1 cellular context compared by ENCODE assay signal in the genomic region with DNA sequence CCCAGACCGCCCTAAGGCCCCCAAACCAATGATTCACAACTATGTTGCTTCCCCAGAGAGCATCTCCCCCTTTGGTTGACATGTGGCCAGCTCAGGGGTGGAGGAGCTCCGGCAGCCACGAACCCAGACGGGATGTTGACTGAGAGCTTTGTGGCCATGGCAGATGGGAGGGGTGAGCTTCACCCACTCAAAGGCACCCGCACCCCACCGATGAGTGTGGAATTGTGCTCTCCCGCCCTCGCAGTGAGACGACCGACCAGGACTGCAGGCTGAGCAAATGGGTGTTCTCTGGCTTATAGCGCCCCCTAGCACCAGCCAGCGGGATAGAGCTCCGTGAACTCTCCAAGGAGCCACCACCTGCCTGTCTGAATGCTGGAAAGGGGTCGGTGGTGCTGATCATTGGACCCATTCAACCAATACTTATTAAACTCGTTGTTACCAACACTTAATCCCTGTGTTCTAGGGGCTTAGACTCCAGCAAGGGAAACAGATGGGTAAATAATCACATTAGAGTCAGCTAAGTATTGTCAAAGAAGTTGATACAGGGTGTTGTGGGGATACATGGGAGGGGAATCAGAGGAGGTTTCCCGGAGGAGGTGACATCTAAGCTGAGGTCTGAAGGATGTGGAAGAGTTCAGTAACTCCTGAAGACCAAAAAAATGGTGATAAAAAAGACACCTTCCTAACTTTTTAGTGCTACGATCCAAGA.
TF ChIP-seq lines count a peak whose summit lies in the region.

No MANE protein-coding gene starts in this region.

TF ChIP-seq in HepG2, 621 proteins besides CTCF, POLR2A, EP300 and RAD21 (continued from another document):
- TF ChIP-seq ZBTB43 (CRISPR knock-in tag; conservative IDR thresholded peaks at IDR 0.05) (no peak), ZFP36 (IDR thresholded peaks at IDR 0.05; ENCODE audit: borderline replicate concordance, low read depth, low read length, partially characterized antibody) (no peak), ZNF335 (CRISPR knock-in tag; IDR thresholded peaks at IDR 0.05) (no peak), ZNF772 (CRISPR knock-in tag; IDR thresholded peaks at IDR 0.05) (no peak), ZBTB7B (CRISPR knock-in tag; IDR thresholded peaks at IDR 0.05) (0 out of 2 replicates have a peak, but pooled peaks have one; percentile 50), ZNF607 (CRISPR knock-in tag; IDR thresholded peaks at IDR 0.05; ENCODE audit: borderline replicate concordance) (no peak), XRCC5 (optimal IDR thresholded peaks at IDR 0.05; ENCODE audit: low read length) (peak; percentile 76), THAP7 (CRISPR knock-in tag; IDR thresholded peaks at IDR 0.05) (no peak), MXD4 (CRISPR knock-in tag; IDR thresholded peaks at IDR 0.05) (0 out of 2 replicates have a peak, but pooled peaks have one; percentile 9), KDM5B (CRISPR knock-in tag; IDR thresholded peaks at IDR 0.05; ENCODE audit: borderline replicate concordance) (peak; percentile 50; the same call in 1 of the 2 replicates), JUN (CRISPR knock-in tag; IDR thresholded peaks at IDR 0.05) (no peak), TBX3 (IDR thresholded peaks at IDR 0.05; ENCODE audit: borderline replicate concordance) (no peak), ZMYM4 (CRISPR knock-in tag; IDR thresholded peaks at IDR 0.05) (peak; percentile 70; the same call in 1 of the 2 replicates), POGZ (CRISPR knock-in tag; IDR thresholded peaks at IDR 0.05) (0 out of 2 replicates have a peak, but pooled peaks have one; percentile 17), ZNF121 (CRISPR knock-in tag; IDR thresholded peaks at IDR 0.05) (0 out of 2 replicates have a peak, but pooled peaks have one; percentile 7), NFKBIZ (CRISPR knock-in tag; IDR thresholded peaks at IDR 0.05) (0 out of 2 replicates have a peak, but pooled peaks have one; percentile 23), ZMYM3 (CRISPR knock-in tag; IDR thresholded peaks at IDR 0.05) (0 out of 2 replicates have a peak, but pooled peaks have one; percentile 25), STAG1 (CRISPR knock-in tag; IDR thresholded peaks at IDR 0.05) (peak; percentile 98)
- TF ChIP-seq, protein P1, sequence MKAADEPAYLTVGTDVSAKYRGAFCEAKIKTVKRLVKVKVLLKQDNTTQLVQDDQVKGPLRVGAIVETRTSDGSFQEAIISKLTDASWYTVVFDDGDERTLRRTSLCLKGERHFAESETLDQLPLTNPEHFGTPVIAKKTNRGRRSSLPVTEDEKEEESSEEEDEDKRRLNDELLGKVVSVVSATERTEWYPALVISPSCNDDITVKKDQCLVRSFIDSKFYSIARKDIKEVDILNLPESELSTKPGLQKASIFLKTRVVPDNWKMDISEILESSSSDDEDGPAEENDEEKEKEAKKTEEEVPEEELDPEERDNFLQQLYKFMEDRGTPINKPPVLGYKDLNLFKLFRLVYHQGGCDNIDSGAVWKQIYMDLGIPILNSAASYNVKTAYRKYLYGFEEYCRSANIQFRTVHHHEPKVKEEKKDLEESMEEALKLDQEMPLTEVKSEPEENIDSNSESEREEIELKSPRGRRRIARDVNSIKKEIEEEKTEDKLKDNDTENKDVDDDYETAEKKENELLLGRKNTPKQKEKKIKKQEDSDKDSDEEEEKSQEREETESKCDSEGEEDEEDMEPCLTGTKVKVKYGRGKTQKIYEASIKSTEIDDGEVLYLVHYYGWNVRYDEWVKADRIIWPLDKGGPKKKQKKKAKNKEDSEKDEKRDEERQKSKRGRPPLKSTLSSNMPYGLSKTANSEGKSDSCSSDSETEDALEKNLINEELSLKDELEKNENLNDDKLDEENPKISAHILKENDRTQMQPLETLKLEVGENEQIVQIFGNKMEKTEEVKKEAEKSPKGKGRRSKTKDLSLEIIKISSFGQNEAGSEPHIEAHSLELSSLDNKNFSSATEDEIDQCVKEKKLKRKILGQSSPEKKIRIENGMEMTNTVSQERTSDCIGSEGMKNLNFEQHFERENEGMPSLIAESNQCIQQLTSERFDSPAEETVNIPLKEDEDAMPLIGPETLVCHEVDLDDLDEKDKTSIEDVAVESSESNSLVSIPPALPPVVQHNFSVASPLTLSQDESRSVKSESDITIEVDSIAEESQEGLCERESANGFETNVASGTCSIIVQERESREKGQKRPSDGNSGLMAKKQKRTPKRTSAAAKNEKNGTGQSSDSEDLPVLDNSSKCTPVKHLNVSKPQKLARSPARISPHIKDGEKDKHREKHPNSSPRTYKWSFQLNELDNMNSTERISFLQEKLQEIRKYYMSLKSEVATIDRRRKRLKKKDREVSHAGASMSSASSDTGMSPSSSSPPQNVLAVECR (CRISPR knock-in tag; IDR thresholded peaks at IDR 0.05; ENCODE audit: borderline replicate concordance) = peak; percentile 29; the same call in 1 of the 2 replicates
TF ChIP-seq in HepG2: peak in this region for 42.
